In the genomic region with DNA sequence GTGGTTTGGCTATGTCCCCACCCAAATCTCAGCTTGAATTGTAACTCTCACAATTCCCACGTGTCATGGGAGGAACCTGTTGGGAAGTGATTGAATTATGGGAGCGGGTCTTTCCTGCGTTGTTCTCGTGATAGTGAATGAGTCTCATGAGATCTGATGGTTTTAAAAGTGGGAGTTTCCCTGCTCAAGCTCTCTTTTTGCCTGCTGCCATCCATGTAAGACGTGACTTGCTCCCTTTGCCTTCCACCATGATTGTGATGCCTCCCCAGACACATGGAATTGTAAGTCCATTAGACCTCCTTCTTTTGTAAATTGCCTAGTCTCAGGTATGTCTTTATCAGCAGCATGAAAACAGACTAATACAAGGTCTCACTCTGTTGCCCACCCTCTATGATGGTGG, we compare ENCODE assay signal across 2 cellular contexts. TPM values are rescaled to one million over a fixed set of nuclear protein-coding genes. Genes with fewer than 3 reads are reported as not detected.
"Had no signal": no experiment of that assay in that cellular context is flagged by ENCODE, and none has a peak within 500 bp of the region (broad histone marks: within the 10 kb centered on the region; RNA-seq: fewer than 3 reads in every experiment).

No MANE protein-coding gene starts in this region.

RNA-seq across cellular contexts. Expression of a gene that starts 8.5 kb away (rescaled TPM):
- total RNA-seq: esophagus muscularis mucosa, gastrocnemius medialis had no signal
